Comparison of ENCODE assay signal across 29 cellular contexts in the genomic region with DNA sequence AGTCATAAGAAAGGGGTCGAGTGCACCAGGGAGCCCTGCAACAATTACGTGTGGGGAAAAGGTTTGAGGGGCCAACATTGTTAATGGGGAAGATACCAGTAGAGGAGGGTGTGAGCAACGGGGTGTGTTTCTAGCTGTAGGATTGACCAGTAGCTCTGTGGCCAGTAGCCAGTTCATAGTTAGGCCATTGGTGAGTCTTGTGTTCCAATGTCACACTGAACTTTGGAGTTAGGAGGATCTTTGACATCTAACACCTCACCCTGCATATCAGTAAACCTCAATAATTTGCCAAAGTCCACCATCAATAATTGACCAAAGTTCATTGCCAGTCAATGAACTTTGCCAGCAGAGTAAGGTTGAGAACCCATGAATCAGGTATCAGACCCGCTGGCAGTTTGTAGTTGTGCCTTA.
"Had no signal": no experiment of that assay in that cellular context is flagged by ENCODE, and none has a peak within 500 bp of the region (broad histone marks: within the 10 kb centered on the region; RNA-seq: fewer than 3 reads in every experiment).

No MANE protein-coding gene starts in this region.

- H3K4me1 ChIP-seq: lower lobe of right lung, neural progenitor cell, parathyroid adenoma, psoas muscle, spleen, suprapubic skin, tibial artery, upper lobe of right lung had no signal

- H3K27ac ChIP-seq: lower lobe of right lung, neural progenitor cell, neutrophil, parathyroid adenoma, psoas muscle, skin epidermis, spleen, suprapubic skin, thoracic aorta, tibial artery, upper lobe of right lung had no signal

- FAIRE-seq: islet of Langerhans, kidney, urothelium cell line had no signal

- H3K4me3 ChIP-seq: lower lobe of right lung, neural progenitor cell, psoas muscle, skin epidermis, spleen, suprapubic skin, thoracic aorta, tibial artery, upper lobe of right lung had no signal

- H3K27me3 ChIP-seq: neural progenitor cell, neutrophil, spleen, suprapubic skin, tibial artery, upper lobe of right lung had no signal

- H3K9me3 ChIP-seq: lower lobe of right lung, neutrophil, psoas muscle, suprapubic skin, thoracic aorta, tibial artery, upper lobe of right lung had no signal

- ATAC-seq: left ventricle myocardium superior; lower lobe of right lung; natural killer cell; sciatic nerve; stimulated activated effector memory CD8-positive, alpha-beta T cell treated with anti-CD3 and anti-CD28 coated beads, Interleukin-12 subunit alpha, Interleukin-12 subunit beta, amount 100 ng/mL, for 72 hours; upper lobe of right lung had no signal

- H3K9ac ChIP-seq: neural progenitor cell, parathyroid adenoma had no signal

- DNase-seq: head of caudate nucleus; hypothalamus; immature natural killer cell; kidney; left ventricle myocardium superior; lower lobe of right lung; mammary epithelial cell; mesenchymal stem cell; naive B cell; natural killer cell; nephron progenitor cell; occipital lobe; psoas muscle; spleen; stimulated activated CD4-positive, alpha-beta T cell treated with anti-CD3 and anti-CD28 coated beads, Interleukin-4, amount 100 ng/mL, for 24 hours; stimulated activated naive CD4-positive, alpha-beta T cell; tibial artery; trophoblast cell; upper lobe of right lung had no signal

- H3K36me3 ChIP-seq: lower lobe of right lung, neural progenitor cell, neutrophil, spleen, suprapubic skin, thoracic aorta, tibial artery, upper lobe of right lung had no signal
